ENCODE assay signal across 1 cellular context in the genomic region with DNA sequence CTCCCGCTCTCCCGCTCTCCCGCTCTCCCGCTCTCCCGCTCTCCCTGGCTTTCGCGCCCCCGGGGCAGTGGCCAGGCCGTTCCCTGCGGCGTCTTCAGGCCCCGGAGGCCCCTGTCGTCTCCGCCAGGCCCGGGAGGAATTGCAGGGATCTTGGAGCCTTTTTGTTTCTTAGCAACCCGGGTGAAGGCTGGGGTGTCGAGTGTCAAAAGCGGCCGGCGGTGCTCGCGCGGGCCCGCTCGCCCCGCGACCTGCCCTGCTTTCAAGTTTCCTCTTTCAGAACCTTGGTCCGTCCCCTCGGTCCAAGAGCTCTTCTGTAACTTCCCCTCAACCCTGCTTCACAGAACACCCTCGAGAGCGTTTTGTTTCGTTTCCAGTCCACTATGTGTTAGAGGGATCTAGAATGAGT.
TF ChIP-seq lines count a peak whose summit lies in the region.

No MANE protein-coding gene starts in this region.

TF ChIP-seq in K562, 482 proteins besides CTCF, POLR2A, EP300 and RAD21 (continued from another document):
- peak in 1 of 2 experiments; percentile 14 for TF ChIP-seq E2F6 (IDR thresholded peaks at IDR 0.05; ENCODE audit: borderline replicate concordance in 1 of 2, extremely low read depth in 1 of 2, insufficient read depth in 1 of 2, insufficient read length in 1 of 2, low read depth in 1 of 2, low read length in 1 of 2, poor library complexity in 1 of 2, severe bottlenecking in 1 of 2)
- 0 out of 2 replicates have a peak, but pooled peaks have one; percentile 23 for TF ChIP-seq BRD4 (IDR thresholded peaks at IDR 0.05)
- TF ChIP-seq PRPF4 (IDR thresholded peaks at IDR 0.05; ENCODE audit: insufficient read depth, low read depth, low read length, poor library complexity, severe bottlenecking), result peak; percentile 32
- peak; percentile 52 for TF ChIP-seq POLR2G (IDR thresholded peaks at IDR 0.05; ENCODE audit: low read depth, low read length)
- peak; percentile 84 for TF ChIP-seq RBM22 (IDR thresholded peaks at IDR 0.05; ENCODE audit: low read depth, low read length, poor library complexity, severe bottlenecking)
- TF ChIP-seq FIP1L1 (IDR thresholded peaks at IDR 0.05; ENCODE audit: low read depth, low read length, poor library complexity, severe bottlenecking), result peak; percentile 79
- no peak for TF ChIP-seq RFX7 (CRISPR knock-in tag; IDR thresholded peaks at IDR 0.05)
- TF ChIP-seq, protein P1, sequence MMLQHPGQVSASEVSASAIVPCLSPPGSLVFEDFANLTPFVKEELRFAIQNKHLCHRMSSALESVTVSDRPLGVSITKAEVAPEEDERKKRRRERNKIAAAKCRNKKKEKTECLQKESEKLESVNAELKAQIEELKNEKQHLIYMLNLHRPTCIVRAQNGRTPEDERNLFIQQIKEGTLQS (IDR thresholded peaks at IDR 0.05), result no peak
- TF ChIP-seq, protein P1 (CRISPR knock-in tag; conservative IDR thresholded peaks at IDR 0.05), result no peak
- TF ChIP-seq SIN3A (IDR thresholded peaks at IDR 0.05; ENCODE audit: borderline replicate concordance in 2 of 2, control insufficient read depth in 1 of 2, low read depth in 2 of 2, low read length in 2 of 2), result peak in 1 of 2 experiments; percentile 47; a peak in 1 of 4 replicates
- peak; percentile 11; the same call in 1 of the 2 replicates for TF ChIP-seq REST (CRISPR knock-in tag; IDR thresholded peaks at IDR 0.05; ENCODE audit: low read depth)
- TF ChIP-seq L3MBTL2 (IDR thresholded peaks at IDR 0.05), result 0 out of 2 replicates have a peak, but pooled peaks have one; percentile 36
- peak; percentile 96 for TF ChIP-seq RBBP5 (IDR thresholded peaks at IDR 0.05; ENCODE audit: borderline replicate concordance, insufficient read depth, low read length, poor library complexity, severe bottlenecking)
- TF ChIP-seq GTF2F1 (IDR thresholded peaks at IDR 0.05; ENCODE audit: low read depth, low read length), result no peak
- no peak for TF ChIP-seq FOXP1 (CRISPR knock-in tag; IDR thresholded peaks at IDR 0.05)
- TF ChIP-seq ZNF639 (CRISPR knock-in tag; conservative IDR thresholded peaks at IDR 0.05 in 1 of 2, IDR thresholded peaks at IDR 0.05 in 1 of 2), result 0 out of 4 replicates have a peak, but pooled peaks of 1 of the 2 experiments have one; percentile 8
- TF ChIP-seq RBFOX2 (IDR thresholded peaks at IDR 0.05; ENCODE audit: low read depth, low read length), result peak; percentile 65
- TF ChIP-seq, protein P2, sequence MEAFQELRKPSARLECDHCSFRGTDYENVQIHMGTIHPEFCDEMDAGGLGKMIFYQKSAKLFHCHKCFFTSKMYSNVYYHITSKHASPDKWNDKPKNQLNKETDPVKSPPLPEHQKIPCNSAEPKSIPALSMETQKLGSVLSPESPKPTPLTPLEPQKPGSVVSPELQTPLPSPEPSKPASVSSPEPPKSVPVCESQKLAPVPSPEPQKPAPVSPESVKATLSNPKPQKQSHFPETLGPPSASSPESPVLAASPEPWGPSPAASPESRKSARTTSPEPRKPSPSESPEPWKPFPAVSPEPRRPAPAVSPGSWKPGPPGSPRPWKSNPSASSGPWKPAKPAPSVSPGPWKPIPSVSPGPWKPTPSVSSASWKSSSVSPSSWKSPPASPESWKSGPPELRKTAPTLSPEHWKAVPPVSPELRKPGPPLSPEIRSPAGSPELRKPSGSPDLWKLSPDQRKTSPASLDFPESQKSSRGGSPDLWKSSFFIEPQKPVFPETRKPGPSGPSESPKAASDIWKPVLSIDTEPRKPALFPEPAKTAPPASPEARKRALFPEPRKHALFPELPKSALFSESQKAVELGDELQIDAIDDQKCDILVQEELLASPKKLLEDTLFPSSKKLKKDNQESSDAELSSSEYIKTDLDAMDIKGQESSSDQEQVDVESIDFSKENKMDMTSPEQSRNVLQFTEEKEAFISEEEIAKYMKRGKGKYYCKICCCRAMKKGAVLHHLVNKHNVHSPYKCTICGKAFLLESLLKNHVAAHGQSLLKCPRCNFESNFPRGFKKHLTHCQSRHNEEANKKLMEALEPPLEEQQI (IDR thresholded peaks at IDR 0.05), result no peak
- TF ChIP-seq FOXJ2 (tag; IDR thresholded peaks at IDR 0.05), result peak; percentile 51; the same call in 1 of the 2 replicates
- no peak for TF ChIP-seq DACH1 (IDR thresholded peaks at IDR 0.05; ENCODE audit: partially characterized antibody)
- peak; percentile 66 for TF ChIP-seq RFX1 (IDR thresholded peaks at IDR 0.05)
- no peak for TF ChIP-seq SMAD2 (IDR thresholded peaks at IDR 0.05; ENCODE audit: low read depth, low read length)
- no peak for TF ChIP-seq ZNF696 (CRISPR knock-in tag; conservative IDR thresholded peaks at IDR 0.05)
- no peak for TF ChIP-seq ZBTB1 (CRISPR knock-in tag; IDR thresholded peaks at IDR 0.05; ENCODE audit: borderline replicate concordance, low read depth)
- no peak for TF ChIP-seq ZBTB8A (IDR thresholded peaks at IDR 0.05; ENCODE audit: partially characterized antibody)
- TF ChIP-seq TFAM (CRISPR knock-in tag; conservative IDR thresholded peaks at IDR 0.05), result no peak
- 0 out of 2 replicates have a peak, but pooled peaks have one; percentile 43 for TF ChIP-seq NBN (IDR thresholded peaks at IDR 0.05; ENCODE audit: low read depth)
